Comparison of ENCODE assay signal across 8 cellular contexts in the genomic region with DNA sequence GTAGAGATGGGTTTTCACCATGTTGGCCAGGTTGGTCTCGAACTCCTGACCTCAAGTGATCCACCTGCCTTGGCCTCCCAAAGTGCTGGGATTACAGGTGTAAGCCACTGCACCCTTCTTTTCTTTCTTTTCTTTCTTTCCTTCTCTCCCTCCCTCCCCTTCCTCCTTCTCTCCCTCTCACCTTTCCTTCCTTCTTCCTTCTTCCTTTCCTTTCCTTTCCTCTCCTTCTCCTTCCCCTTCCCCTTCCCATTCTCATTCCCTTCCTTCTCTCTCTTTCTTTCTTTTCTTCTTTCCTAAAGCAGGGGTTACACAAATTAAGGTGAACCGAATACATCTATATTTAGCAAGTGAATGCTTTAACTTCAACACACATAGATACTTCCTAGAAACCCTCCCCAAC.
"Had no signal": no experiment of that assay in that cellular context is flagged by ENCODE, and none has a peak within 500 bp of the region (broad histone marks: within the 10 kb centered on the region; RNA-seq: fewer than 3 reads in every experiment).

No MANE protein-coding gene starts in this region.

- DNase-seq: GDM1, GF-D8 had no signal

- FAIRE-seq: G401.6, GM12878, GM12891, GM12892, GM18507, GM19239 had no signal

- H3K4me3 ChIP-seq: GM12878 had no signal

- ATAC-seq: GM12878 had no signal
